Comparison of ENCODE assay signal across 8 cellular contexts in genomic region chr6:30877419-30878262, GRCh38. TPM values are rescaled to one million over a fixed set of nuclear protein-coding genes. Genes with fewer than 3 reads are reported as not detected.
DNase-seq lines count a peak whose midpoint lies in the region; ATAC-seq lines count a peak whose summit lies in the region.

No MANE protein-coding gene starts in this region.

- peak; percentile 51 for ATAC-seq in esophagus mucosa
- ATAC-seq in naive B cell (ENCODE audit: low read depth in 2 of 2) = peak; percentile 55 to 75
- no peak for ATAC-seq in HG03457 (IDR thresholded peaks at IDR 0.05; ENCODE audit: unreplicated experiment)

- H3K36me3 Mint-ChIP-seq in activated T-cell treated with anti-CD3 and anti-CD28 coated beads, Interleukin-2, amount 50 U/mL, for 24 hours (ENCODE audit: low read depth) = no peaks in the 10 kb centered on the region
- peaks cover 0 to 10% of the 10 kb centered on the region in 2 donors for H3K36me3 Mint-ChIP-seq in naive B cell

- DNase-seq in DMS 273 treated with DMSO at 0.1 percent for 48 hours (lab: John Stamatoyannopoulos, UW) (peak; percentile 72), HuH-7 (ENCODE audit: low spot score) (peak; percentile 73), OCI-M2 (lab: John Stamatoyannopoulos, UW; ENCODE audit: unreplicated experiment) (peak; percentile 67), naive B cell (peak; percentile 53)
- peak; percentile 83 for DNase-seq in activated T-cell treated with anti-CD3 and anti-CD28 coated beads, Interleukin-2, amount 50 U/mL, for 24 hours
- peak; percentile 45 for DNase-seq in stimulated activated CD8-positive, alpha-beta memory T cell treated with anti-CD3 and anti-CD28 coated beads, Interleukin-7, amount 100 ng/mL, for 24 hours (ENCODE audit: low read depth)

- peak overlapping the region; percentile 93 for H3K27ac Mint-ChIP-seq in activated T-cell treated with anti-CD3 and anti-CD28 coated beads, Interleukin-2, amount 50 U/mL, for 24 hours
- H3K27ac Mint-ChIP-seq in naive B cell = peak overlapping the region in 5 of 6 donors; percentile 21 to 92 (median 26)

- H3K9me3 Mint-ChIP-seq in activated T-cell treated with anti-CD3 and anti-CD28 coated beads, Interleukin-2, amount 50 U/mL, for 24 hours = no peaks in the 10 kb centered on the region
- peaks cover 0 to 8% (median 2%) of the 10 kb centered on the region in 7 donors for H3K9me3 Mint-ChIP-seq in naive B cell

- peaks cover 33% of the 10 kb centered on the region for H3K4me1 Mint-ChIP-seq in activated T-cell treated with anti-CD3 and anti-CD28 coated beads, Interleukin-2, amount 50 U/mL, for 24 hours (ENCODE audit: low read depth)
- peaks cover 40 to 50% (median 49%) of the 10 kb centered on the region in 3 donors for H3K4me1 Mint-ChIP-seq in naive B cell

- peak overlapping the region; percentile 72 for H3K4me3 Mint-ChIP-seq in activated T-cell treated with anti-CD3 and anti-CD28 coated beads, Interleukin-2, amount 50 U/mL, for 24 hours
- H3K4me3 Mint-ChIP-seq in naive B cell = peak overlapping the region; percentile 35 to 78 (median 54)

- no peaks in the 10 kb centered on the region for H3K27me3 Mint-ChIP-seq in activated T-cell treated with anti-CD3 and anti-CD28 coated beads, Interleukin-2, amount 50 U/mL, for 24 hours
- H3K27me3 Mint-ChIP-seq in naive B cell = peaks cover 0 to 9% (median 0%) of the 10 kb centered on the region in 3 donors

RNA-seq across cellular contexts. Expression of gene DDR1, which starts 6.7 kb away (rescaled TPM):
- 220 TPM for total RNA-seq in esophagus mucosa
- polyA plus RNA-seq in naive B cell (ENCODE audit: low read depth in 6 of 6) = 1 to 10 TPM; 3.6 to 8.0 (median 4.4) TPM

RNA-seq across cellular contexts. Expression of gene GTF2H4, which starts 30.4 kb away (rescaled TPM):
- total RNA-seq in esophagus mucosa = 23.9 TPM
- 10 to 100 TPM in 3 of 6 donors, 1 to 10 TPM in 3; 7.6 to 11.5 (median 9.6) TPM for polyA plus RNA-seq in naive B cell (ENCODE audit: low read depth in 6 of 6)

RNA-seq across cellular contexts. Expression of gene VARS2, which starts 36.4 kb away (rescaled TPM):
- 26.3 TPM for total RNA-seq in esophagus mucosa
- 10 to 100 TPM in 5 of 6 donors, 1 to 10 TPM in 1; 1.2 to 28.4 (median 19.4) TPM for polyA plus RNA-seq in naive B cell (ENCODE audit: low read depth in 6 of 6)

RNA-seq across cellular contexts. Expression of gene SFTA2, which starts 54.3 kb away (rescaled TPM):
- total RNA-seq in esophagus mucosa = 9.0 TPM
- under 1 TPM in 1 of 6 donors, not detected in 5; 0.38 TPM for polyA plus RNA-seq in naive B cell (ENCODE audit: low read depth in 6 of 6)
